Comparison of ENCODE assay signal across 8 cellular contexts in the genomic region with DNA sequence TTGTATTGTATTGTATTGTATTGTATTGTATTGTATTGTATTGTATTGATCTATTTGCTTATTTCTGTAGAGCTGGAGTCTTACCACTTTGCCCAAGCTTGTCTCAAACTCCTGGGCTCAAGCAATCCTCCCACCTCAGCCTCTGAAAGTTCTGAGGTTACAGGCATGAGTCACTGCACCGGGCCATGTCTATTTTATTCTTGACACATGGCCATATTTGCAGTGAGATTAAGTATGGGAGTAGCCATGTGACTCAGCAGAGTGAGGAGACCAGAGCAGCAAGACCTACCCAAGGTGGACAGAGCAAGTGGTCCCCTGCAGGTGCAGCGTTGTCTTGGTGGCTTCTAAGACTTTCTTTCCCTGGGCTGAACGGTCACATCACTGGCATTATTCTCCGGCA. TPM values are rescaled to one million over a fixed set of nuclear protein-coding genes. Genes with fewer than 3 reads are reported as not detected.
DNase-seq lines count a peak whose midpoint lies in the region; ATAC-seq and TF ChIP-seq lines count a peak whose summit lies in the region.

No MANE protein-coding gene starts in this region.

- H3K4me3 ChIP-seq in Peyer's patch: no peak overlapping the region

- POLR2A ChIA-PET in HEK293T (lab: Yijun Ruan, JAX): no interaction called here

- no peaks in the 10 kb centered on the region for H3K9me3 ChIP-seq in Peyer's patch

- H3K27ac Mint-ChIP-seq in natural killer cell treated with Interleukin-12 subunit alpha and Interleukin-12 subunit beta and Interleukin-15 and Interleukin-18, amount 100 ng/mL, for 72 hours: no peak overlapping the region
- H3K27ac Mint-ChIP-seq in natural killer cell: no peak overlapping the region
- H3K27ac Mint-ChIP-seq in activated T-helper 17 cell treated with anti-CD3 and anti-CD28 coated beads, Interleukin-2, amount 50 U/mL, for 72 hours: peak overlapping the region; percentile 25
- no peak overlapping the region for H3K27ac Mint-ChIP-seq in stimulated activated naive B cell treated with anti-CD40 and anti-IgM and Interleukin-4, amounts not matched to agents 10 μg/mL and 1 μg/mL and 100 μg/mL, for 72 hours

- no peak for TF ChIP-seq CTCF in natural killer cell (IDR thresholded peaks at IDR 0.05)
- no peak for TF ChIP-seq CTCF in Peyer's patch (IDR thresholded peaks at IDR 0.05)

- CTCF ChIA-PET in HEK293T (lab: Yijun Ruan, JAX): no interaction called here

- peak; percentile 75 to 91 for ATAC-seq in natural killer cell treated with Interleukin-12 subunit alpha and Interleukin-12 subunit beta and Interleukin-15 and Interleukin-18, amount 100 ng/mL, for 72 hours
- no peak for ATAC-seq in natural killer cell
- peak; percentile 75 for ATAC-seq in HG03135 (IDR thresholded peaks at IDR 0.05; ENCODE audit: unreplicated experiment)
- ATAC-seq in activated T-helper 17 cell treated with anti-CD3 and anti-CD28 coated beads, Interleukin-2, amount 50 U/mL, for 72 hours (replicated peaks): peak; percentile 98
- ATAC-seq in stimulated activated naive B cell treated with anti-CD40 and anti-IgM and Interleukin-4, amounts not matched to agents 10 μg/mL and 1 μg/mL and 100 μg/mL, for 72 hours (replicated peaks): peak; percentile 49 to 77

- TF ChIP-seq POLR2A in Peyer's patch (IDR thresholded peaks at IDR 0.05): no peak

- no peak overlapping the region for H3K27ac ChIP-seq in Peyer's patch

- H3K36me3 ChIP-seq in Peyer's patch: no peaks in the 10 kb centered on the region

- H3K4me1 Mint-ChIP-seq in natural killer cell treated with Interleukin-12 subunit alpha and Interleukin-12 subunit beta and Interleukin-15 and Interleukin-18, amount 100 ng/mL, for 72 hours (ENCODE audit: low read depth in 2 of 2): peaks cover 3 to 10% of the 10 kb centered on the region in 2 donors
- H3K4me1 Mint-ChIP-seq in natural killer cell: no peaks in the 10 kb centered on the region
- H3K4me1 Mint-ChIP-seq in activated T-helper 17 cell treated with anti-CD3 and anti-CD28 coated beads, Interleukin-2, amount 50 U/mL, for 72 hours: peaks cover 6% of the 10 kb centered on the region
- H3K4me1 Mint-ChIP-seq in stimulated activated naive B cell treated with anti-CD40 and anti-IgM and Interleukin-4, amounts not matched to agents 10 μg/mL and 1 μg/mL and 100 μg/mL, for 72 hours: peaks cover 3 to 6% of the 10 kb centered on the region in 2 donors

- no peak for DNase-seq in natural killer cell treated with Interleukin-12 subunit alpha and Interleukin-12 subunit beta and Interleukin-15 and Interleukin-18, amount 100 ng/mL, for 72 hours (ENCODE audit: low spot score)
- no peak for DNase-seq in natural killer cell
- DNase-seq in stimulated activated naive B cell treated with anti-CD40 and anti-IgM and Interleukin-4, amounts not matched to agents 10 μg/mL and 1 μg/mL and 100 μg/mL, for 72 hours: no peak
- DNase-seq in NCI-H82 (lab: John Stamatoyannopoulos, UW): no peak
- no peak for DNase-seq in HEK293T (ENCODE audit: extremely low spot score)
- no peak for DNase-seq in Peyer's patch

- H3K36me3 Mint-ChIP-seq in natural killer cell treated with Interleukin-12 subunit alpha and Interleukin-12 subunit beta and Interleukin-15 and Interleukin-18, amount 100 ng/mL, for 72 hours: no peaks in the 10 kb centered on the region
- H3K36me3 Mint-ChIP-seq in natural killer cell: no peaks in the 10 kb centered on the region
- H3K36me3 Mint-ChIP-seq in activated T-helper 17 cell treated with anti-CD3 and anti-CD28 coated beads, Interleukin-2, amount 50 U/mL, for 72 hours (ENCODE audit: low read depth): no peaks in the 10 kb centered on the region
- no peaks in the 10 kb centered on the region for H3K36me3 Mint-ChIP-seq in stimulated activated naive B cell treated with anti-CD40 and anti-IgM and Interleukin-4, amounts not matched to agents 10 μg/mL and 1 μg/mL and 100 μg/mL, for 72 hours

- intact Hi-C loops in natural killer cell (cut with micrococcal nuclease): no loop called here

- H3K27me3 Mint-ChIP-seq in natural killer cell treated with Interleukin-12 subunit alpha and Interleukin-12 subunit beta and Interleukin-15 and Interleukin-18, amount 100 ng/mL, for 72 hours: peaks cover 7 to 22% of the 10 kb centered on the region in 2 donors
- peaks cover 15 to 18% of the 10 kb centered on the region in 2 donors for H3K27me3 Mint-ChIP-seq in natural killer cell (ENCODE audit: low read depth in 2 of 2)
- H3K27me3 Mint-ChIP-seq in activated T-helper 17 cell treated with anti-CD3 and anti-CD28 coated beads, Interleukin-2, amount 50 U/mL, for 72 hours: no peaks in the 10 kb centered on the region
- H3K27me3 Mint-ChIP-seq in stimulated activated naive B cell treated with anti-CD40 and anti-IgM and Interleukin-4, amounts not matched to agents 10 μg/mL and 1 μg/mL and 100 μg/mL, for 72 hours: peaks cover 13 to 19% of the 10 kb centered on the region in 2 donors

- H3K4me1 ChIP-seq in Peyer's patch: no peaks in the 10 kb centered on the region

- H3K27me3 ChIP-seq in Peyer's patch: no peaks in the 10 kb centered on the region

- no peaks in the 10 kb centered on the region for H3K9me3 Mint-ChIP-seq in natural killer cell treated with Interleukin-12 subunit alpha and Interleukin-12 subunit beta and Interleukin-15 and Interleukin-18, amount 100 ng/mL, for 72 hours
- no peaks in the 10 kb centered on the region for H3K9me3 Mint-ChIP-seq in natural killer cell
- no peaks in the 10 kb centered on the region for H3K9me3 Mint-ChIP-seq in activated T-helper 17 cell treated with anti-CD3 and anti-CD28 coated beads, Interleukin-2, amount 50 U/mL, for 72 hours
- H3K9me3 Mint-ChIP-seq in stimulated activated naive B cell treated with anti-CD40 and anti-IgM and Interleukin-4, amounts not matched to agents 10 μg/mL and 1 μg/mL and 100 μg/mL, for 72 hours: no peaks in the 10 kb centered on the region

- no peak overlapping the region for H3K4me3 Mint-ChIP-seq in natural killer cell treated with Interleukin-12 subunit alpha and Interleukin-12 subunit beta and Interleukin-15 and Interleukin-18, amount 100 ng/mL, for 72 hours
- no peak overlapping the region for H3K4me3 Mint-ChIP-seq in natural killer cell
- H3K4me3 Mint-ChIP-seq in activated T-helper 17 cell treated with anti-CD3 and anti-CD28 coated beads, Interleukin-2, amount 50 U/mL, for 72 hours: peak overlapping the region; percentile 11
- no peak overlapping the region for H3K4me3 Mint-ChIP-seq in stimulated activated naive B cell treated with anti-CD40 and anti-IgM and Interleukin-4, amounts not matched to agents 10 μg/mL and 1 μg/mL and 100 μg/mL, for 72 hours

TF ChIP-seq in HEK293T, 16 proteins besides CTCF, POLR2A, EP300 and RAD21:
- TF ChIP-seq FOXM1 (IDR thresholded peaks at IDR 0.05; ENCODE audit: borderline replicate concordance): no peak
- no peak for TF ChIP-seq BHLHE40 (IDR thresholded peaks at IDR 0.05; ENCODE audit: borderline replicate concordance)
- TF ChIP-seq CTBP1 (IDR thresholded peaks at IDR 0.05; ENCODE audit: borderline replicate concordance): no peak
- no peak for TF ChIP-seq LEF1 (IDR thresholded peaks at IDR 0.05; ENCODE audit: borderline replicate concordance)
- TF ChIP-seq TARDBP (IDR thresholded peaks at IDR 0.05): no peak
- no peak for TF ChIP-seq NFRKB (IDR thresholded peaks at IDR 0.05)
- TF ChIP-seq HDGF (IDR thresholded peaks at IDR 0.05; ENCODE audit: borderline replicate concordance): no peak
- TF ChIP-seq FOXK2 (IDR thresholded peaks at IDR 0.05): no peak

RNA-seq across cellular contexts. Expression of a gene that starts 49.1 kb away (rescaled TPM):
- total RNA-seq in natural killer cell treated with Interleukin-12 subunit alpha and Interleukin-12 subunit beta and Interleukin-15 and Interleukin-18, amount 100 ng/mL, for 72 hours: 10 to 100 TPM; 55.9 to 58.0 TPM
- 10 to 100 TPM; 50.6 to 59.1 (median 56.4) TPM for total RNA-seq in natural killer cell
- 10 to 100 TPM; 39.0 to 46.1 TPM for total RNA-seq in activated T-helper 17 cell treated with anti-CD3 and anti-CD28 coated beads, Interleukin-2, amount 50 U/mL, for 72 hours
- 10 to 100 TPM; 38.8 to 67.8 (median 63.4) TPM for total RNA-seq in Peyer's patch

Comparison
In these comparisons a context has a peak if more than half of its experiments do, and no peak if none do; other contexts are left out.
1. ATAC-seq: peak in natural killer cell treated with Interleukin-12 subunit alpha and Interleukin-12 subunit beta and Interleukin-15 and Interleukin-18, amount 100 ng/mL, for 72 hours (2 of 2), HG03135 (single experiment), activated T-helper 17 cell treated with anti-CD3 and anti-CD28 coated beads, Interleukin-2, amount 50 U/mL, for 72 hours (single experiment) and stimulated activated naive B cell treated with anti-CD40 and anti-IgM and Interleukin-4, amounts not matched to agents 10 μg/mL and 1 μg/mL and 100 μg/mL, for 72 hours (2 of 2); none in natural killer cell (0 of 3).